ENCODE assay signal across 1 cellular context in genomic region chr4:158581161-158581560, GRCh38.
TF ChIP-seq lines count a peak whose summit lies in the region.

No MANE protein-coding gene starts in this region.

TF ChIP-seq in IMR-90, 13 proteins besides CTCF, POLR2A, EP300 and RAD21:
- TF ChIP-seq NFE2L2 (IDR thresholded peaks at IDR 0.05; ENCODE audit: low read depth, low read length) (no peak), CHD1 (IDR thresholded peaks at IDR 0.05; ENCODE audit: low read depth, low read length) (no peak), RFX5 (IDR thresholded peaks at IDR 0.05; ENCODE audit: low read depth, low read length) (no peak)
